Comparison of ENCODE assay signal across 19 cellular contexts in the genomic region with DNA sequence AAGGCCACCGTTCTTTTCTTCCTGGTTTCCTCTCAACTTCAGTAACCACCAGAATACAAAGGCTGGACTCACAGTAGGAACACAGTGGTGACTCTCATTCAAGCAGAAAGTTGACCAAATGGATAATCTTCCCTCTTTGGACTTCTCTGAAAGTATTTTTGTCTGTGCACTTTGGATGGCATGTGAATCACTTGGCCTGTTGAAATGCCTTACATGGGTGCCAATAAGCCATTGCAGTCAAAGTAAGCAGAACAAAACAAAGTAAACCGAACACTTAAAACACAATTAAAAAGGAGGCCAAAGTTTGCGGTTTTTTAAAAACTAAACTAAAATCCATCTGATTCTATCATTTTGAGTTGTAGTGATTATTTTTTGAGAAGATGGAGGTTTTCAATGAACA.
"Had no signal": no experiment of that assay in that cellular context is flagged by ENCODE, and none has a peak within 500 bp of the region (broad histone marks: within the 10 kb centered on the region; RNA-seq: fewer than 3 reads in every experiment).

No MANE protein-coding gene starts in this region.

- H3K4me1 Mint-ChIP-seq: natural killer cell; stimulated activated effector memory CD8-positive, alpha-beta T cell treated with anti-CD3 and anti-CD28 coated beads, Interleukin-12 subunit alpha, Interleukin-12 subunit beta, amount 100 ng/mL, for 72 hours had no signal

- H3K9me3 ChIP-seq: colonic mucosa, esophagus squamous epithelium, ovary, suprapubic skin, tibial artery, upper lobe of left lung, uterus had no signal

- H3K27me3 ChIP-seq: colonic mucosa, esophagus squamous epithelium, heart right ventricle, ovary, suprapubic skin, tibial artery, upper lobe of left lung, uterus had no signal

- ATAC-seq: heart right ventricle; natural killer cell; right cardiac atrium; stimulated activated effector memory CD8-positive, alpha-beta T cell treated with anti-CD3 and anti-CD28 coated beads, Interleukin-12 subunit alpha, Interleukin-12 subunit beta, amount 100 ng/mL, for 72 hours; stimulated activated naive CD8-positive, alpha-beta T cell treated with anti-CD3 and anti-CD28 coated beads, Interleukin-15, Interleukin-2, amounts not matched to agents 100 U/mL and 50 U/mL, for 24 hours had no signal

- H3K4me3 Mint-ChIP-seq: natural killer cell; neural crest cell; stimulated activated effector memory CD8-positive, alpha-beta T cell treated with anti-CD3 and anti-CD28 coated beads, Interleukin-12 subunit alpha, Interleukin-12 subunit beta, amount 100 ng/mL, for 72 hours had no signal

- H3K27me3 Mint-ChIP-seq: progenitor cell of endocrine pancreas had no signal

- H3K27ac ChIP-seq: colonic mucosa, esophagus squamous epithelium, heart right ventricle, ovary, suprapubic skin, tibial artery, upper lobe of left lung, uterus had no signal

- H3K4me1 ChIP-seq: colonic mucosa, esophagus squamous epithelium, heart right ventricle, tibial artery, uterus had no signal

- H3K36me3 ChIP-seq: colonic mucosa, esophagus squamous epithelium, heart right ventricle, ovary, suprapubic skin, tibial artery, upper lobe of left lung, uterus had no signal

- H3K27ac Mint-ChIP-seq: natural killer cell; progenitor cell of endocrine pancreas; stimulated activated effector memory CD8-positive, alpha-beta T cell treated with anti-CD3 and anti-CD28 coated beads, Interleukin-12 subunit alpha, Interleukin-12 subunit beta, amount 100 ng/mL, for 72 hours had no signal

- H3K4me3 ChIP-seq: colonic mucosa, esophagus squamous epithelium, heart right ventricle, ovary, suprapubic skin, tibial artery, upper lobe of left lung, uterus had no signal

- DNase-seq: colonic mucosa; dermis blood vessel endothelial cell; esophagus squamous epithelium; heart right ventricle; kidney glomerular epithelial cell; mammary epithelial cell; natural killer cell; ovary; right cardiac atrium; stimulated activated CD4-positive, alpha-beta T cell treated with anti-CD3 and anti-CD28 coated beads, Interleukin-4, amount 100 ng/mL, for 1 hour; stimulated activated CD8-positive, alpha-beta memory T cell treated with anti-CD3 and anti-CD28 coated beads, Interleukin-4, amount 100 ng/mL, for 48 hours; stimulated activated naive CD8-positive, alpha-beta T cell treated with anti-CD3 and anti-CD28 coated beads, Interleukin-15, Interleukin-2, amounts not matched to agents 100 U/mL and 50 U/mL, for 24 hours; tibial artery; upper lobe of left lung; uterus had no signal

- H3K36me3 Mint-ChIP-seq: stimulated activated effector memory CD8-positive, alpha-beta T cell treated with anti-CD3 and anti-CD28 coated beads, Interleukin-12 subunit alpha, Interleukin-12 subunit beta, amount 100 ng/mL, for 72 hours had no signal
